ENCODE assay signal across 24 cellular contexts in genomic region chr4:135927651-135928050, GRCh38.
A peak's percentile ranks its signal among the peaks of the same experiment; 100 is the strongest.
DNase-seq lines count a peak whose midpoint lies in the region; ATAC-seq, FAIRE-seq and TF ChIP-seq lines count a peak whose summit lies in the region.
"Had no signal": no experiment of that assay in that cellular context is flagged by ENCODE, and none has a peak within 500 bp of the region (broad histone marks: within the 10 kb centered on the region; RNA-seq: fewer than 3 reads in every experiment).

No MANE protein-coding gene starts in this region.

- no peaks in the 10 kb centered on the region for H3K9me3 ChIP-seq in HepG2 (ENCODE audit: low read length)
- H3K9me3 ChIP-seq in right lobe of liver, result no peaks in the 10 kb centered on the region
- no peaks in the 10 kb centered on the region for H3K9me3 ChIP-seq in esophagus muscularis mucosa
- H3K9me3 ChIP-seq: HAP-1 had no signal

- CTCF ChIA-PET in HepG2 (lab: Yijun Ruan, JAX; ENCODE audit: low intra/inter-chr PET ratio, low total read pairs), result no interaction called here

- H3K4me1 ChIP-seq in HepG2 (ENCODE audit: insufficient read depth, low read length) (no peaks in the 10 kb centered on the region), right lobe of liver (no peaks in the 10 kb centered on the region), esophagus muscularis mucosa (no peaks in the 10 kb centered on the region)
- H3K4me1 ChIP-seq: HAP-1 had no signal

- DNase-seq in HepG2 (ENCODE audit: low spot score), result peak; percentile 9
- DNase-seq in right lobe of liver, result no peak
- peak; percentile 6 for DNase-seq in NCI-H69 (lab: John Stamatoyannopoulos, UW)
- DNase-seq in choroid plexus epithelial cell (ENCODE audit: low read depth), result peak; percentile 3
- no peak for DNase-seq in NCI-H446 (lab: John Stamatoyannopoulos, UW)
- no peak for DNase-seq in esophagus muscularis mucosa (ENCODE audit: extremely low spot score)
- DNase-seq: 8988T; AML-193; C1 segment of cervical spinal cord; CD8-positive, alpha-beta T cell; Karpas-422; MM.1S; NCI-H1048; NCI-H1417 treated with DMSO at 0.1 percent for 48 hours; NCI-H187 treated with DMSO at 0.1 percent for 48 hours; NCI-H510A treated with DMSO at 0.1 percent for 48 hours; NCI-H774; NK-92 treated with Interleukin-12 subunit alpha and Interleukin-12 subunit beta, amount 100 ng/mL, for 24 hours; SIG-M5; T-helper 1 cell had no signal

- POLR2A ChIA-PET in HepG2 (lab: Yijun Ruan, JAX), result interaction anchor here (0.5 kb wide), 1 partner anchor 16 kb away, joined by 3 read pairs; no protein-coding TSS in a partner anchor

- no peak for TF ChIP-seq RAD21 in HepG2 (CRISPR knock-in tag; IDR thresholded peaks at IDR 0.05)

- no peak for TF ChIP-seq POLR2A in HepG2 (IDR thresholded peaks at IDR 0.05; ENCODE audit: insufficient read depth in 1 of 2, low read depth in 2 of 2, low read length in 2 of 2)
- TF ChIP-seq POLR2A in right lobe of liver (IDR thresholded peaks at IDR 0.05), result no peak
- TF ChIP-seq POLR2A in esophagus muscularis mucosa (IDR thresholded peaks at IDR 0.05; ENCODE audit: low read depth), result no peak

- no peak overlapping the region for H3K4me2 ChIP-seq in HepG2 (ENCODE audit: low read depth, low read length)

- in situ Hi-C loops in HepG2 (cut with HindIII; ENCODE audit: extremely low pct_ligation_motif_present, low pct_unique_long_range_greater_than_20kb), result no loop called here

- H3K27ac ChIP-seq in HepG2 (ENCODE audit: extremely low read length, insufficient read depth, low read length), result no peak overlapping the region
- H3K27ac ChIP-seq in right lobe of liver, result no peak overlapping the region
- no peak overlapping the region for H3K27ac ChIP-seq in esophagus muscularis mucosa (replicated peaks in 1 of 4)

- H3K79me2 ChIP-seq in HepG2 (ENCODE audit: insufficient read depth, low read length), result no peaks in the 10 kb centered on the region

- intact Hi-C loops in HepG2 (cut with micrococcal nuclease; ENCODE audit: unreplicated experiment) (no loop called here), right lobe of liver (cut with DNase I) (no loop called here), esophagus muscularis mucosa (cut with DNase I) (no loop called here)

- TF ChIP-seq EP300 in HepG2 (IDR thresholded peaks at IDR 0.05; ENCODE audit: low read depth in 2 of 2, low read length in 2 of 2), result peak in 1 of 2 experiments; percentile 34; a peak in 1 of 4 replicates
- TF ChIP-seq EP300 in HepG2 (CRISPR knock-in tag; IDR thresholded peaks at IDR 0.05; ENCODE audit: borderline replicate concordance), result no peak
- TF ChIP-seq EP300 in esophagus muscularis mucosa (IDR thresholded peaks at IDR 0.05), result no peak

- no peaks in the 10 kb centered on the region for H4K20me1 ChIP-seq in HepG2 (ENCODE audit: insufficient read depth, low read length)

- no TSS peak for BruUV-seq in HepG2 (replicated peaks; lab: Mats Ljungman, UMichigan)

- H3K36me3 ChIP-seq in HepG2 (replicated peaks in 1 of 2; ENCODE audit: control insufficient read depth in 1 of 2, insufficient read depth in 2 of 2, low read length in 2 of 2) (no peaks in the 10 kb centered on the region), right lobe of liver (no peaks in the 10 kb centered on the region), esophagus muscularis mucosa (no peaks in the 10 kb centered on the region)
- H3K36me3 ChIP-seq: HAP-1 had no signal

- H2AFZ ChIP-seq in HepG2 (ENCODE audit: low read length), result no peak overlapping the region

- H3K27me3 ChIP-seq in HepG2 (ENCODE audit: control insufficient read depth in 1 of 2, insufficient read depth in 2 of 2, low read length in 2 of 2) (no peaks in the 10 kb centered on the region), right lobe of liver (no peaks in the 10 kb centered on the region), esophagus muscularis mucosa (no peaks in the 10 kb centered on the region)

- no peak; the same call in 2 of the 3 replicates for ATAC-seq in HepG2
- ATAC-seq in right lobe of liver, result no peak
- no peak for ATAC-seq in HG03432 (IDR thresholded peaks at IDR 0.05; ENCODE audit: unreplicated experiment)
- ATAC-seq in GM18498 (IDR thresholded peaks at IDR 0.05; ENCODE audit: unreplicated experiment), result no peak
- ATAC-seq: CD8-positive, alpha-beta T cell; Panc1 had no signal

- no peak for FAIRE-seq in HepG2 (lab: Jason Lieb, UNC)

- H3K9ac ChIP-seq in HepG2 (ENCODE audit: insufficient read depth, low read depth, low read length), result no peak overlapping the region

- TF ChIP-seq CTCF in HepG2 (CRISPR knock-in tag; IDR thresholded peaks at IDR 0.05), result no peak
- no peak for TF ChIP-seq CTCF in right lobe of liver (IDR thresholded peaks at IDR 0.05)
- no peak for TF ChIP-seq CTCF in choroid plexus epithelial cell (conservative IDR thresholded peaks at IDR 0.05; ENCODE audit: low read depth, low read length)
- no peak for TF ChIP-seq CTCF in esophagus muscularis mucosa (IDR thresholded peaks at IDR 0.05)

- H3K4me3 ChIP-seq in HepG2 (replicated peaks in 1 of 3; ENCODE audit: insufficient read depth in 1 of 3, low read depth in 2 of 3, low read length in 3 of 3) (no peak overlapping the region), right lobe of liver (no peak overlapping the region), choroid plexus epithelial cell (ENCODE audit: low read depth, low read length) (no peak overlapping the region), esophagus muscularis mucosa (no peak overlapping the region)
- H3K4me3 ChIP-seq: HAP-1 had no signal

TF ChIP-seq in HepG2, 621 proteins besides CTCF, POLR2A, EP300 and RAD21 (continues in another document):
- TF ChIP-seq GATAD2A (CRISPR knock-in tag; IDR thresholded peaks at IDR 0.05), result 0 out of 2 replicates have a peak, but pooled peaks have one; percentile 11
- no peak for TF ChIP-seq FOXP1 (IDR thresholded peaks at IDR 0.05)
- TF ChIP-seq FOXP1 (CRISPR knock-in tag; IDR thresholded peaks at IDR 0.05), result 0 out of 2 replicates have a peak, but pooled peaks have one; percentile 21
- TF ChIP-seq REPIN1 (CRISPR knock-in tag; IDR thresholded peaks at IDR 0.05; ENCODE audit: borderline replicate concordance, low read depth), result no peak
- no peak for TF ChIP-seq ZHX1 (CRISPR knock-in tag; IDR thresholded peaks at IDR 0.05; ENCODE audit: low read depth)
- TF ChIP-seq MTA1 (CRISPR knock-in tag; IDR thresholded peaks at IDR 0.05; ENCODE audit: borderline replicate concordance), result no peak
- TF ChIP-seq ZBTB4 (CRISPR knock-in tag; IDR thresholded peaks at IDR 0.05; ENCODE audit: borderline replicate concordance), result no peak
- peak; percentile 39; the same call in 1 of the 2 replicates for TF ChIP-seq FOXA3 (CRISPR knock-in tag; IDR thresholded peaks at IDR 0.05)

Comparison
In these comparisons a context has a peak if more than half of its experiments do, and no peak if none do; other contexts are left out.
1. DNase-seq: peak in HepG2 (single experiment), NCI-H69 (single experiment) and choroid plexus epithelial cell (single experiment); none in right lobe of liver (0 of 3), NCI-H446 (0 of 2) and esophagus muscularis mucosa (single experiment).